In genomic region chr1:161562441-161562840, GRCh38 we compare ENCODE assay signal across 4 cellular contexts. TPM values are rescaled to one million over a fixed set of nuclear protein-coding genes. Genes with fewer than 3 reads are reported as not detected.
"Had no signal": no experiment of that assay in that cellular context is flagged by ENCODE, and none has a peak within 500 bp of the region (broad histone marks: within the 10 kb centered on the region; RNA-seq: fewer than 3 reads in every experiment).

No MANE protein-coding gene starts in this region.

RNA-seq across cellular contexts. Expression of gene FCGR3A, which starts 12.8 kb away (rescaled TPM):
- total RNA-seq: activated CD4-positive, alpha-beta T cell treated with anti-CD3 and anti-CD28 coated beads, Interleukin-2, amount 10 ng/mL, durations not matched to agents 7 days and 5 days; chondrocyte; endodermal cell; mesothelial cell of epicardium had no signal

RNA-seq across cellular contexts. Expression of gene HSPA6, which starts 38.1 kb away (rescaled TPM):
- total RNA-seq: endodermal cell had no signal

RNA-seq across cellular contexts. Expression of gene FCGR2A, which starts 57.2 kb away (rescaled TPM):
- total RNA-seq: activated CD4-positive, alpha-beta T cell treated with anti-CD3 and anti-CD28 coated beads, Interleukin-2, amount 10 ng/mL, durations not matched to agents 7 days and 5 days; chondrocyte; endodermal cell had no signal
